8 cellular contexts compared by ENCODE assay signal in the genomic region with DNA sequence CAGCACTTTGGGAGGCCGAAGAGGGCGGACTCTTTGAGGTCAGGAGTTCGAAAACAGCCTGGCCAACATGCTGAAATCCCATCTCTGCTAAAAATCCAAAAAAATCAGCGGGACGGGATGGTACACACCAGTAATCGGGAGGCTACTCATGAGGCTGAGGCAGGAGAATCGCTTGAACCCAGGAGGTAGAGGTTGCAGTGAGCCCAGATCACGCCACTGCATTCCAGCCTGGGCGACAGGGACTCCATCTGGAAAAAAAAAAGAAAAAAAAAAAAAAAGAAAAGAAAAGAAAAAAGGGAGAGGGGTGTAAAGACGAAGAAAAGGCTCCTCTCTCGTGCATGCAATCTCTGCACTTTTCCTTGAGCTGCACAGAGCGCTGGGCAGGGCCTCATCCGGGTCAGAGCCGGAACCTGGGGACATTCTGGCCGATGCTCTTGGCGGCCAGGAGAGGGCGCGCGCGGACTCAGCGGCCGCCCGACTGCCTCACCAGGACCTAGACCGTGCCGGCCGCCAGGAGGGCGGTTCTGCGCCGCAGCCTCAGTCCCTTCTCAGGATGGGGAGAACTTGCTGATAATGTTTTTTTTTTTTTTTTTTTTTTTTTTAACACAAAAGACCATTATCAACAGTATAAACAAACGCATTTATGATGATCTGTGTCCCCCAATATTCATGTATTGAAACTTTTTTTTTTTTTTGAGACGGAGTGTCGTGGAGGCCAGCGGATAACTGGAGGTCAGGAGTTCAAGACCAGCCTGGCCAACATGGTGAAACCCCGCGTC. TPM values are rescaled to one million over a fixed set of nuclear protein-coding genes. Genes with fewer than 3 reads are reported as not detected.
DNase-seq lines count a peak whose midpoint lies in the region; TF ChIP-seq lines count a peak whose summit lies in the region.

No MANE protein-coding gene starts in this region.

- no peak overlapping the region for H3K4me3 Mint-ChIP-seq in endothelial cell (ENCODE audit: unreplicated experiment)

- no peak overlapping the region for H3K27ac Mint-ChIP-seq in endothelial cell (ENCODE audit: unreplicated experiment)

- TF ChIP-seq CTCF in HL-60 (IDR thresholded peaks at IDR 0.05; ENCODE audit: insufficient read depth, low read length) (peak; percentile 57), endothelial cell (IDR thresholded peaks at IDR 0.05; ENCODE audit: unreplicated experiment) (peak; percentile 89)

- H3K9me3 Mint-ChIP-seq in endothelial cell (ENCODE audit: unreplicated experiment) = no peaks in the 10 kb centered on the region

- DNase-seq in NK-92 treated with Interleukin-12 subunit alpha and Interleukin-12 subunit beta, amount 100 ng/mL, for 24 hours (lab: John Stamatoyannopoulos, UW) = peak; percentile 53
- DNase-seq in NK-92 (lab: John Stamatoyannopoulos, UW; ENCODE audit: unreplicated experiment) = no peak
- DNase-seq in HL-60 (ENCODE audit: low read depth in 1 of 2, low spot score in 1 of 2) = peak; percentile 63 to 69
- peak; percentile 87 for DNase-seq in NOMO-1 treated with dmso at 0.1 percent for 144 hours (lab: John Stamatoyannopoulos, UW; ENCODE audit: unreplicated experiment)
- DNase-seq in activated CD8-positive, alpha-beta memory T cell treated with anti-CD3 and anti-CD28 coated beads for 24 hours = peak; percentile 82
- peak; percentile 70 for DNase-seq in endothelial cell (ENCODE audit: low spot score)
- peak; percentile 79 for DNase-seq in mucosa of gallbladder (ENCODE audit: low spot score)
- DNase-seq in stimulated activated CD8-positive, alpha-beta memory T cell treated with anti-CD3 and anti-CD28 coated beads, Interleukin-7, amount 100 ng/mL, for 48 hours (ENCODE audit: extremely low read depth in 1 of 2, low read depth in 1 of 2) = peak; percentile 42 to 55

- no peak overlapping the region for H3K4me3 ChIP-seq in HL-60 (replicated peaks; ENCODE audit: insufficient read depth, low read length)

- peaks cover 3% of the 10 kb centered on the region for H3K36me3 Mint-ChIP-seq in endothelial cell (ENCODE audit: low read depth, unreplicated experiment)

- no peaks in the 10 kb centered on the region for H3K27me3 ChIP-seq in HL-60 (ENCODE audit: insufficient read depth, poor library complexity, severe bottlenecking)

- H3K27me3 Mint-ChIP-seq in endothelial cell (ENCODE audit: unreplicated experiment) = peaks cover 4% of the 10 kb centered on the region

- H3K4me1 Mint-ChIP-seq in endothelial cell (ENCODE audit: unreplicated experiment) = no peaks in the 10 kb centered on the region

- H3K27ac ChIP-seq in HL-60 (replicated peaks) = no peak overlapping the region

RNA-seq across cellular contexts. Expression of gene FLYWCH2, which starts 8.2 kb away (rescaled TPM):
- 24.9 TPM for total RNA-seq in endothelial cell (ENCODE audit: unreplicated experiment)
- total RNA-seq in mucosa of gallbladder = 35.5 TPM

RNA-seq across cellular contexts. Expression of gene PRSS22, which starts 16.8 kb away (rescaled TPM):
- total RNA-seq in endothelial cell (ENCODE audit: unreplicated experiment) (0.59 TPM), mucosa of gallbladder (52.7 TPM)

RNA-seq across cellular contexts. Expression of gene FLYWCH1, which starts 37.0 kb away (rescaled TPM):
- total RNA-seq in endothelial cell (ENCODE audit: unreplicated experiment) (50.8 TPM), mucosa of gallbladder (57.5 TPM)

RNA-seq across cellular contexts. Expression of gene ZG16B, which starts 44.7 kb away (rescaled TPM):
- total RNA-seq in endothelial cell (ENCODE audit: unreplicated experiment) (1.3 TPM), mucosa of gallbladder (55.9 TPM)

RNA-seq across cellular contexts. Expression of gene PRSS21, which starts 57.7 kb away (rescaled TPM):
- total RNA-seq in endothelial cell (ENCODE audit: unreplicated experiment) = not detected
- total RNA-seq in mucosa of gallbladder = 4.4 TPM

Comparison
In these comparisons a context has a peak if more than half of its experiments do, and no peak if none do; other contexts are left out.
1. RNA of gene PRSS22, which starts 16.8 kb away (total RNA-seq): 52.7 TPM in mucosa of gallbladder (single experiment); 0.59 TPM in endothelial cell (single experiment); every median in the first group is over 10 times any median in the second.